ENCODE assay signal across 8 cellular contexts in the genomic region with DNA sequence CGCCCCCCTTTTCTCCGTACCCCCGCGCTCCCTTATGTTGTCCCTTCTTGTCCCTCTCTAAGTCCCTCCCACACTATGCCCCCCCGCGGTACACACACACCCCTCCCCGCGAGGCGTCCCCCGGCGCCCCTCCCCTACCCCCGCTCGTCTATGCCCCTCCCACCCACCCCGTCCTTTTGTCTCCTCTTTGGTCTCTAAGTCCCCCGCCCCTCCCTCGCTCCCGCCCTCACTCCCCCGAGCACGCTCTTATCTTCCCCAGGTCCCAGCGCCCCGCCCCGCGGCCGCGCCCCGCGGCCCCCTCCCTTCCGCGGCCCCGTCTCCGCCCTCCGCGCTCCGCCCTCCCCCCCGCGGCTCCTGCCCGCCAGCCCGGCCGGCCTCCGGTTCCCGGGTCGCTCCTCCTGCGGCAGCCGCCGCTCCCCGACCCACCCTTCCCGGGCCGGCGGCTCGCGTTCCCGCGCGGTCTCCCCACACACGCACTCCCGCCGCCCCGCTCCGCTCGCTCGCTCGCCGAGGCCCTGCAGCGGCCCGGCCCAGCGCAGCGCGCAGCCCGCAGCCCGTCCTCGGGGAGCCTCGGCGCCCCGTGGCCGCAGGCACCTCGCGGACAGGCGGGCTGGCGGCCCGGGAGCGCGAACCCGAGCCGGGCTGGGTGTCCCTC. TPM values are rescaled to one million over a fixed set of nuclear protein-coding genes. Genes with fewer than 3 reads are reported as not detected.
DNase-seq lines count a peak whose midpoint lies in the region; ATAC-seq and TF ChIP-seq lines count a peak whose summit lies in the region.

No MANE protein-coding gene starts in this region.

- H3K27ac ChIP-seq in CD8-positive, alpha-beta T cell (ENCODE audit: low read depth, low read length): no peak overlapping the region
- peak overlapping the region; percentile 67 for H3K27ac ChIP-seq in Karpas-422 (ENCODE audit: low read length)
- H3K27ac ChIP-seq in SK-N-SH (ENCODE audit: low read depth in 2 of 2, low read length in 1 of 2): peak overlapping the region; percentile 77 to 87
- no peak overlapping the region for H3K27ac ChIP-seq in osteoblast (ENCODE audit: low read depth, low read length)
- H3K27ac ChIP-seq in thymus (ENCODE audit: low read depth): peak overlapping the region; percentile 76

- no peaks in the 10 kb centered on the region for H3K9me3 Mint-ChIP-seq in CD8-positive, alpha-beta T cell
- H3K9me3 Mint-ChIP-seq in activated naive CD4-positive, alpha-beta T cell treated with anti-CD3 and anti-CD28 coated beads, Interleukin-2, amount 50 U/mL, for 72 hours: no peaks in the 10 kb centered on the region

- no peak for TF ChIP-seq CTCF in CD8-positive, alpha-beta T cell (IDR thresholded peaks at IDR 0.05)
- TF ChIP-seq CTCF in SK-N-SH (IDR thresholded peaks at IDR 0.05) (no peak), osteoblast (IDR thresholded peaks at IDR 0.05; ENCODE audit: extremely low read depth, low read depth, low read length) (no peak)

- no peaks in the 10 kb centered on the region for H3K27me3 ChIP-seq in CD8-positive, alpha-beta T cell (ENCODE audit: insufficient read depth, low read length)
- H3K27me3 ChIP-seq in Karpas-422 (ENCODE audit: low read length) (no peaks in the 10 kb centered on the region), SK-N-SH (ENCODE audit: insufficient read depth) (peaks cover 11% of the 10 kb centered on the region; the same call in 1 of the 2 replicates), osteoblast (ENCODE audit: insufficient read depth, low read length) (peaks cover 18% of the 10 kb centered on the region), thymus (ENCODE audit: control insufficient read depth, insufficient read depth) (no peaks in the 10 kb centered on the region)

- H3K79me2 ChIP-seq in Karpas-422 (ENCODE audit: low read length) (no peaks in the 10 kb centered on the region), SK-N-SH (ENCODE audit: insufficient read depth) (no peaks in the 10 kb centered on the region), osteoblast (ENCODE audit: insufficient read depth, low read length) (no peaks in the 10 kb centered on the region)

- H3K27ac Mint-ChIP-seq in CD8-positive, alpha-beta T cell: no peak overlapping the region
- H3K27ac Mint-ChIP-seq in activated naive CD4-positive, alpha-beta T cell treated with anti-CD3 and anti-CD28 coated beads, Interleukin-2, amount 50 U/mL, for 72 hours: no peak overlapping the region

- peaks cover 8% of the 10 kb centered on the region for H3K4me1 Mint-ChIP-seq in CD8-positive, alpha-beta T cell (ENCODE audit: low read depth)

- 4% methylated on average over 38 of the region's 84 CpGs for WGBS in SK-N-SH (ENCODE audit: low lambda C conversion rate)
- whole genome bisulfite sequencing in thymus: under 1% methylated on average over 70 of the region's 84 CpGs

- POLR2A ChIA-PET in CD8-positive, alpha-beta T cell (lab: Charles Lee): no interaction called here
- POLR2A ChIA-PET in SK-N-SH (lab: Yijun Ruan, JAX): interaction anchor here (0.6 to 1.4 kb wide), 5 partner anchors 9 to 120 kb away, joined by 3 to 9 read pairs (median 3); partner anchors contain the start of genes BCORL1 and UTP14A

- TF ChIP-seq RAD21 in SK-N-SH (IDR thresholded peaks at IDR 0.05; ENCODE audit: low read length): no peak

- H3K36me3 ChIP-seq in CD8-positive, alpha-beta T cell (ENCODE audit: insufficient read depth, low read length): no peaks in the 10 kb centered on the region
- H3K36me3 ChIP-seq in Karpas-422 (ENCODE audit: insufficient read depth, low read length) (peaks cover under 1% of the 10 kb centered on the region; the same call in 1 of the 2 replicates), SK-N-SH (replicated peaks in 1 of 2; ENCODE audit: control insufficient read depth in 1 of 2, insufficient read depth in 2 of 2, low read length in 1 of 2) (peaks cover 12 to 15% of the 10 kb centered on the region in 2 experiments), osteoblast (ENCODE audit: insufficient read depth, low read length) (peaks cover 3% of the 10 kb centered on the region), thymus (ENCODE audit: control insufficient read depth, insufficient read depth) (no peaks in the 10 kb centered on the region)

- no peaks in the 10 kb centered on the region for H3K4me1 ChIP-seq in CD8-positive, alpha-beta T cell (ENCODE audit: insufficient read depth, low read length)
- H3K4me1 ChIP-seq in Karpas-422 (ENCODE audit: low read length) (peaks cover 5% of the 10 kb centered on the region), SK-N-SH (ENCODE audit: control insufficient read depth in 1 of 2, insufficient read depth in 2 of 2, low read depth in 1 of 2, low read length in 1 of 2) (no peaks in the 10 kb centered on the region; a peak in 1 of 4 replicates), osteoblast (ENCODE audit: insufficient read depth, low read length) (no peaks in the 10 kb centered on the region), thymus (ENCODE audit: control insufficient read depth, insufficient read depth, low read length) (no peaks in the 10 kb centered on the region)

- H3K36me3 Mint-ChIP-seq in CD8-positive, alpha-beta T cell: peaks cover 9% of the 10 kb centered on the region
- no peaks in the 10 kb centered on the region for H3K36me3 Mint-ChIP-seq in activated naive CD4-positive, alpha-beta T cell treated with anti-CD3 and anti-CD28 coated beads, Interleukin-2, amount 50 U/mL, for 72 hours

- peak overlapping the region; percentile 58 for H3K4me3 ChIP-seq in CD8-positive, alpha-beta T cell (ENCODE audit: low read depth, low read length)
- peak overlapping the region; percentile 74 for H3K4me3 ChIP-seq in Karpas-422 (ENCODE audit: low read length)
- peak overlapping the region; percentile 57 to 63 for H3K4me3 ChIP-seq in SK-N-SH (ENCODE audit: low read depth in 2 of 2, low read length in 1 of 2)
- H3K4me3 ChIP-seq in osteoblast (ENCODE audit: insufficient read depth, low read length): peak overlapping the region; percentile 76
- peak overlapping the region; percentile 65 for H3K4me3 ChIP-seq in thymus (ENCODE audit: low read length)

- no peaks in the 10 kb centered on the region for H4K20me1 ChIP-seq in Karpas-422 (ENCODE audit: insufficient read depth, low read depth, low read length)
- H4K20me1 ChIP-seq in SK-N-SH (ENCODE audit: insufficient read depth): no peaks in the 10 kb centered on the region
- H4K20me1 ChIP-seq in osteoblast (ENCODE audit: insufficient read depth, low read length): no peaks in the 10 kb centered on the region

- H3K9me2 ChIP-seq in Karpas-422 (replicated peaks; ENCODE audit: insufficient read depth, low read length): no peaks in the 10 kb centered on the region
- H3K9me2 ChIP-seq in SK-N-SH: no peaks in the 10 kb centered on the region

- no peaks in the 10 kb centered on the region for H3K9me3 ChIP-seq in CD8-positive, alpha-beta T cell (ENCODE audit: low read length)
- H3K9me3 ChIP-seq in Karpas-422 (ENCODE audit: low read length) (no peaks in the 10 kb centered on the region), SK-N-SH (no peaks in the 10 kb centered on the region), osteoblast (ENCODE audit: low read depth, low read length) (no peaks in the 10 kb centered on the region), thymus (ENCODE audit: control insufficient read depth) (no peaks in the 10 kb centered on the region)

- peak; percentile 47 to 81 (median 74) for DNase-seq in CD8-positive, alpha-beta T cell
- DNase-seq in Karpas-422: peak; percentile 91
- peak; percentile 94 for DNase-seq in SK-N-SH
- DNase-seq in activated naive CD4-positive, alpha-beta T cell treated with anti-CD3 and anti-CD28 coated beads, Interleukin-2, amount 50 U/mL, for 72 hours (ENCODE audit: low spot score in 2 of 2): peak; percentile 56 to 61
- DNase-seq in head of caudate nucleus: peak; percentile 69 to 93 (median 85)
- peak; percentile 96 for DNase-seq in osteoblast (ENCODE audit: insufficient read length, low spot score, missing footprints)

- peak; percentile 72 for ATAC-seq in CD8-positive, alpha-beta T cell
- peak; percentile 63 for ATAC-seq in GM21390 (IDR thresholded peaks at IDR 0.05; ENCODE audit: unreplicated experiment)
- peak; percentile 79 to 84 for ATAC-seq in activated naive CD4-positive, alpha-beta T cell treated with anti-CD3 and anti-CD28 coated beads, Interleukin-2, amount 50 U/mL, for 72 hours

- H3K27me3 Mint-ChIP-seq in CD8-positive, alpha-beta T cell (ENCODE audit: low read depth): no peaks in the 10 kb centered on the region

- peak overlapping the region; percentile 71 for H3K4me2 ChIP-seq in Karpas-422 (ENCODE audit: low read depth, low read length, poor library complexity, severe bottlenecking)
- H3K4me2 ChIP-seq in SK-N-SH: peak overlapping the region; percentile 79; the same call in 1 of the 2 replicates
- H3K4me2 ChIP-seq in osteoblast (ENCODE audit: insufficient read depth, low read length): peak overlapping the region; percentile 70

- peak overlapping the region; percentile 37; the same call in 1 of the 2 replicates for H2AFZ ChIP-seq in Karpas-422 (ENCODE audit: low read length)
- peak overlapping the region; percentile 51; the same call in 1 of the 2 replicates for H2AFZ ChIP-seq in SK-N-SH (ENCODE audit: low read depth)
- peak overlapping the region; percentile 72 for H2AFZ ChIP-seq in osteoblast (ENCODE audit: low read length)

- no peak for TF ChIP-seq EP300 in SK-N-SH (IDR thresholded peaks at IDR 0.05; ENCODE audit: borderline replicate concordance in 1 of 2, low read depth in 1 of 2, low read length in 1 of 2)

- H3K9ac ChIP-seq in Karpas-422 (ENCODE audit: low read length) (peak overlapping the region; percentile 80), SK-N-SH (peak overlapping the region; percentile 86)

- CTCF ChIA-PET in CD8-positive, alpha-beta T cell (lab: Charles Lee): interaction anchor here (11.0 kb wide), 1 partner anchor 93 kb away, joined by 220 read pairs; no protein-coding TSS in a partner anchor
- CTCF ChIA-PET in SK-N-SH (lab: Yijun Ruan, JAX): no interaction called here

- peaks cover 14% of the 10 kb centered on the region for H3F3A ChIP-seq in SK-N-SH (replicated peaks; ENCODE audit: insufficient read depth)

- intact Hi-C loops in CD8-positive, alpha-beta T cell (cut with DNase I, micrococcal nuclease): loop anchor here (1.0 to 2.0 kb wide), 3 partner anchors 29 to 51 kb away; partner anchors contain the start of gene BCORL1 (in 2 of the 2)
- intact Hi-C loops in head of caudate nucleus (cut with DNase I): loop anchor here (5.0 kb wide), 1 partner anchor 50 kb away; the partner anchor contains the start of gene BCORL1

- H3K4me3 Mint-ChIP-seq in CD8-positive, alpha-beta T cell: peak overlapping the region; percentile 70

RNA-seq across cellular contexts. Expression of gene UTP14A, which starts 26.3 kb away (rescaled TPM):
- total RNA-seq in CD8-positive, alpha-beta T cell: 10 to 100 TPM; 10.1 to 10.3 TPM
- 14.0 and 34.2 TPM in 2 replicates for total RNA-seq in Karpas-422 (2014; rRNA removed; shearing (Covaris generic); ENCODE audit: low replicate concordance)
- polyA plus RNA-seq in SK-N-SH (2012; rRNA removed) (25.4 and 31.7 TPM in 2 replicates), thymus (14.5 TPM)
- polyA plus RNA-seq in SK-N-SH (2012; cell fraction: cytosol; rRNA removed): 32.5 and 39.1 TPM in 2 replicates
- polyA plus RNA-seq in SK-N-SH (2012; cell fraction: nucleus; rRNA removed): 20.9 and 35.7 TPM in 2 replicates
- 10 to 100 TPM; 17.4 to 29.3 TPM for total RNA-seq in activated naive CD4-positive, alpha-beta T cell treated with anti-CD3 and anti-CD28 coated beads, Interleukin-2, amount 50 U/mL, for 72 hours
- total RNA-seq in osteoblast: 19.9 and 20.9 TPM in 2 replicates

RNA-seq across cellular contexts. Expression of gene BCORL1, which starts 50.2 kb away (rescaled TPM):
- 1 to 10 TPM; 2.1 to 2.4 TPM for total RNA-seq in CD8-positive, alpha-beta T cell
- total RNA-seq in Karpas-422 (2014; rRNA removed; shearing (Covaris generic); ENCODE audit: low replicate concordance): 3.5 and 5.3 TPM in 2 replicates
- polyA plus RNA-seq in SK-N-SH (2012; rRNA removed) (1.5 and 4.2 TPM in 2 replicates), thymus (2.0 TPM)
- polyA plus RNA-seq in SK-N-SH (2012; cell fraction: cytosol; rRNA removed): 2.9 and 3.5 TPM in 2 replicates
- 8.7 and 9.5 TPM in 2 replicates for polyA plus RNA-seq in SK-N-SH (2012; cell fraction: nucleus; rRNA removed)
- total RNA-seq in activated naive CD4-positive, alpha-beta T cell treated with anti-CD3 and anti-CD28 coated beads, Interleukin-2, amount 50 U/mL, for 72 hours: 10 to 100 TPM in 1 of 2 donors, 1 to 10 TPM in 1; 5.9 to 10.0 TPM
- 1.4 and 1.8 TPM in 2 replicates for total RNA-seq in osteoblast

Comparison
In these comparisons a context has a peak if more than half of its experiments do, and no peak if none do; other contexts are left out.
1. H3K27ac ChIP-seq: peak in Karpas-422 (single experiment), SK-N-SH (2 of 2) and thymus (single experiment); none in CD8-positive, alpha-beta T cell (single experiment) and osteoblast (single experiment).
2. Peak in every context shown above with its lines, with median percentiles within 50 percentile points of each other: ATAC-seq, DNase-seq, H3K4me3 ChIP-seq, H2AFZ ChIP-seq and H3K4me2 ChIP-seq.